9 cellular contexts compared by ENCODE assay signal in the genomic region with DNA sequence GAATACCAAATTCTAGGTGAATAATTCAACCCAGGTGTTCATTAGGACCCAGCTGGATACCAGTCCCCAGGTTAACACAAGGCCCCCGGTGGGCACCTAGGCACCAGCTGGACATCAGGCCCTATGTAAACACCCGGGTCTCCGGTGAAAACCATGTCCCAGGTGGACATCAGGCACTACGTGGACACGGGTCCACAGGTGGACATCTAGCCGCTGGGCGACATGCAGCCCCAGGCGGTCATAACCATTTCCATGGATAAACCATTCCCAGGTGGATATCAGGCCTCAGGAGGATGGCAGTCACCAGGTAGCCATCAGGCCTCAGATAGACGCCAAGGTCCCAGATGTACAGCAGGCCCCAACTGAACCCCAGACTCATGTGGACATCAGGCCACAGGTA. TPM values are rescaled to one million over a fixed set of nuclear protein-coding genes. Genes with fewer than 3 reads are reported as not detected.
"Had no signal": no experiment of that assay in that cellular context is flagged by ENCODE, and none has a peak within 500 bp of the region (broad histone marks: within the 10 kb centered on the region; RNA-seq: fewer than 3 reads in every experiment).

No MANE protein-coding gene starts in this region.

RNA-seq across cellular contexts. Expression of gene OR11H1, which starts 12.1 kb away (rescaled TPM):
- total RNA-seq: HT-29, LHCN-M2, MCF 10A, NCI-H460, PC-9, Peyer's patch, RPMI7951, SK-MEL-5 had no signal
- polyA plus RNA-seq: SK-N-SH had no signal
